20 cellular contexts compared by ENCODE assay signal in the genomic region with DNA sequence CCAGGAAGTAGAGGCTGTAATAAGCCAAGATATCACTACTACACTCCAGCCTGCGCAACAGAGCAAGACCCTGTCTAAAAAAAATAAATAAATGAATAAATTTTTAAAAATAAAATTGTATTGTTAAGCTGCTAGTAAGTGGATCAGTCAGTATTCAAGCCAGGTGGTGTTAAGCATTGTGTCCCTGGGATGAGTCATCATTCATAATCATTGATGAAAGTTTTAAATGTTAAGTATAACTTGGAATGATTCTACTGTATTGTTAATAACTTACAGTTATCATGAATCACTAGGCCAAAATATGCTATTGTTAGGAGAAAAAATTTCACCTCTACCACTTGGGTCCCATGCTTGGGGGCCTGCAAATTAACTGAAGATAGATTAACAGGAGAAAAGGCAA. TPM values are rescaled to one million over a fixed set of nuclear protein-coding genes. Genes with fewer than 3 reads are reported as not detected.
A peak's percentile ranks its signal among the peaks of the same experiment; 100 is the strongest.
DNase-seq lines count a peak whose midpoint lies in the region; ATAC-seq and TF ChIP-seq lines count a peak whose summit lies in the region.
"Had no signal": no experiment of that assay in that cellular context is flagged by ENCODE, and none has a peak within 500 bp of the region (broad histone marks: within the 10 kb centered on the region; RNA-seq: fewer than 3 reads in every experiment).

No MANE protein-coding gene starts in this region.

- no peak overlapping the region for H3K27ac ChIP-seq in RWPE2 (ENCODE audit: poor library complexity, severe bottlenecking)
- H3K27ac ChIP-seq: BLaER1, C4-2B, GM23248 had no signal

- DNase-seq in ACHN = peak; percentile 6
- DNase-seq in RWPE2 (ENCODE audit: low spot score) = peak; percentile 0
- peak; percentile 21 for DNase-seq in dermis blood vessel endothelial cell
- DNase-seq in kidney tubule cell (ENCODE audit: low spot score) = peak; percentile 44
- DNase-seq in NOMO-1 (lab: John Stamatoyannopoulos, UW; ENCODE audit: unreplicated experiment in 2 of 2) = no peak
- no peak for DNase-seq in glomerular visceral epithelial cell (ENCODE audit: extremely low spot score)
- no peak for DNase-seq in iPS-NIHi7 (ENCODE audit: extremely low spot score)
- DNase-seq: 8988T; Caco-2; CD4-positive, CD25-positive, alpha-beta regulatory T cell; CD8-positive, alpha-beta T cell; DMS153; EL; GDM1; GM23248; H7; HCEC 1CT had no signal

- H3K4me3 ChIP-seq in RWPE2 (ENCODE audit: severe bottlenecking) = no peak overlapping the region
- H3K4me3 ChIP-seq: BLaER1, GM12878, GM23248 had no signal

- no peak for TF ChIP-seq CTCF in RWPE2 (IDR thresholded peaks at IDR 0.05; ENCODE audit: poor library complexity, severe bottlenecking)

- no peaks in the 10 kb centered on the region for H3K4me1 ChIP-seq in RWPE2 (ENCODE audit: insufficient read depth, poor library complexity, severe bottlenecking)
- H3K4me1 ChIP-seq: BLaER1, Caco-2 had no signal

- H3K36me3 ChIP-seq in RWPE2 (ENCODE audit: low read depth) = no peaks in the 10 kb centered on the region
- H3K36me3 ChIP-seq: BLaER1 had no signal

- H3K27me3 ChIP-seq in RWPE2 (ENCODE audit: insufficient read depth, poor library complexity, severe bottlenecking) = peaks cover 20% of the 10 kb centered on the region
- H3K27me3 ChIP-seq: BLaER1 had no signal

- no peaks in the 10 kb centered on the region for H3K9me3 ChIP-seq in RWPE2 (ENCODE audit: severe bottlenecking)
- H3K9me3 ChIP-seq: BLaER1, Caco-2 had no signal

- no peak for ATAC-seq in RWPE2 (ENCODE audit: low read depth)
- ATAC-seq: CD8-positive, alpha-beta T cell; GM12878 had no signal

- in situ Hi-C loops in ACHN (cut with HindIII; ENCODE audit: low pct_ligation_motif_present, low pct_unique_long_range_greater_than_20kb, low sequenced_read_pairs) = no loop called here

RNA-seq across cellular contexts. Expression of gene MED10, which starts 38.2 kb away (rescaled TPM):
- 10.0 and 11.6 TPM in 2 replicates for total RNA-seq in dermis blood vessel endothelial cell

Comparison
In these comparisons a context has a peak if more than half of its experiments do, and no peak if none do; other contexts are left out.
1. DNase-seq: peak in ACHN (single experiment), RWPE2 (single experiment), dermis blood vessel endothelial cell (single experiment) and kidney tubule cell (single experiment); none in NOMO-1 (0 of 2), glomerular visceral epithelial cell (single experiment) and iPS-NIHi7 (single experiment).